Comparison of ENCODE assay signal across 20 cellular contexts in the genomic region with DNA sequence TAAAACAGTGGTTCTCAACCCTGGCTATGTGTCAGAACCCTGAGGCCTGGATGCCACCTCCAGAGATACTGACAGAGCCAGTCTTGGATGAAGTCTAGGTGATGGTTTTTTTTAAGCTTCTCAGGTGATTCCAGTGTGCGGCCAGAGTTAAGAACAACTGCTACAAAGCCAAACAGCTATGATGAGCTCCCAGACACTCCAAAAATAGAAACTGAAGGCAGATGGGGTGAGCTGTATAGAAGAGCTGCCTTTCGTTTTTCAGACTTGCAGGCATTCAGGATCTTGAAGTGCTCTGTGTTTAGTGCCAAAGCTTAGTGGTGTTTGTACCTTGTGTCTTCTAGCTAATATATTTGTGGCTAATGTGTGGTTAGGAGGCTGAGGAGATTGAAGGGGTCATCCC. TPM values are rescaled to one million over a fixed set of nuclear protein-coding genes. Genes with fewer than 3 reads are reported as not detected.
DNase-seq lines count a peak whose midpoint lies in the region; TF ChIP-seq lines count a peak whose summit lies in the region.
"Had no signal": no experiment of that assay in that cellular context is flagged by ENCODE, and none has a peak within 500 bp of the region (broad histone marks: within the 10 kb centered on the region; RNA-seq: fewer than 3 reads in every experiment).

No MANE protein-coding gene starts in this region.

- H2BK12ac ChIP-seq in mesenchymal stem cell (ENCODE audit: low read length in 2 of 2): no peak overlapping the region

- no peak overlapping the region for H2BK5ac ChIP-seq in mesenchymal stem cell (ENCODE audit: low read depth, low read length, poor library complexity, severe bottlenecking)

- no peak overlapping the region for H2BK120ac ChIP-seq in mesenchymal stem cell (ENCODE audit: low read depth, low read length)

- H3K18ac ChIP-seq in mesenchymal stem cell (ENCODE audit: low read depth in 1 of 2, low read length in 2 of 2): no peak overlapping the region

- no peak overlapping the region for H3K14ac ChIP-seq in mesenchymal stem cell (ENCODE audit: low read length in 2 of 2)

- H3K27ac ChIP-seq in MM.1S (ENCODE audit: low read length): peak overlapping the region; percentile 6; the same call in 1 of the 2 replicates
- H3K27ac ChIP-seq in mesenchymal stem cell (ENCODE audit: low read length, poor library complexity, severe bottlenecking): no peak overlapping the region
- peak overlapping the region in 3 of 4 donors; percentile 13 to 74 (median 49) for H3K27ac ChIP-seq in sigmoid colon
- H3K27ac ChIP-seq: HL-60, KMS-11, SJCRH30 had no signal

- no peak overlapping the region for H2BK15ac ChIP-seq in mesenchymal stem cell (ENCODE audit: low read depth, poor library complexity, severe bottlenecking)

- no peaks in the 10 kb centered on the region for H3K79me1 ChIP-seq in mesenchymal stem cell (replicated peaks; ENCODE audit: low read length, poor library complexity, severe bottlenecking)

- TF ChIP-seq CTCF in MM.1S (IDR thresholded peaks at IDR 0.05; ENCODE audit: low read length): no peak
- no peak for TF ChIP-seq CTCF in sigmoid colon (IDR thresholded peaks at IDR 0.05)

- no peak for TF ChIP-seq POLR2A in sigmoid colon (IDR thresholded peaks at IDR 0.05)

- peak in 1 of 4 donors; percentile 35 for TF ChIP-seq EP300 in sigmoid colon (IDR thresholded peaks at IDR 0.05)

- 78% methylated on average over 2 of the region's 2 CpGs for WGBS in mesenchymal stem cell
- WGBS in sigmoid colon, 2 donors: 76 to 86% methylated on average over 2 of the region's 2 CpGs

- H2AFZ ChIP-seq in MM.1S (ENCODE audit: low read length): 0 out of 2 replicates have a peak overlapping the region, but pooled peaks have one; percentile 11
- no peak overlapping the region for H2AFZ ChIP-seq in mesenchymal stem cell (ENCODE audit: low read depth, low read length)
- H2AFZ ChIP-seq: GM23338 had no signal

- H3K4me1 ChIP-seq in MM.1S (ENCODE audit: low read length): peaks cover 42% of the 10 kb centered on the region
- H3K4me1 ChIP-seq in mesenchymal stem cell (ENCODE audit: control insufficient read depth, insufficient read depth, low read depth, low read length): peaks cover 2% of the 10 kb centered on the region
- peaks cover 0 to 37% (median 27%) of the 10 kb centered on the region in 4 donors for H3K4me1 ChIP-seq in sigmoid colon
- H3K4me1 ChIP-seq: BE2C had no signal

- H3F3A ChIP-seq in MM.1S (ENCODE audit: insufficient read depth, low read length): peaks cover 23% of the 10 kb centered on the region

- H3K9ac ChIP-seq in MM.1S (ENCODE audit: low read length) (no peak overlapping the region), mesenchymal stem cell (ENCODE audit: low read length) (no peak overlapping the region)
- H3K9ac ChIP-seq: KMS-11 had no signal

- no peak overlapping the region for H4K91ac ChIP-seq in mesenchymal stem cell (ENCODE audit: low read length)

- no peak overlapping the region for H3K4ac ChIP-seq in mesenchymal stem cell (ENCODE audit: low read depth in 1 of 2, low read length in 2 of 2)

- no peaks in the 10 kb centered on the region for H3K79me2 ChIP-seq in MM.1S (ENCODE audit: low read length)

- DNase-seq in NCI-H2171 treated with DMSO at 0.1 percent for 48 hours (lab: John Stamatoyannopoulos, UW) (peak; percentile 9), NCI-H2171 (lab: John Stamatoyannopoulos, UW) (no peak), MM.1S (peak; percentile 62), mesenchymal stem cell (peak; percentile 17), sigmoid colon (no peak), HK-2 (ENCODE audit: unreplicated experiment) (no peak), occipital lobe (lab: John Stamatoyannopoulos, UW) (no peak)
- DNase-seq: BE2C; CD4-positive, CD25-positive, alpha-beta regulatory T cell; COR-L47; HCEC 1CT; NCI-H1417 treated with DMSO at 0.1 percent for 48 hours; NCI-H2029 treated with DMSO at 0.1 percent for 48 hours; NK-92 treated with Interleukin-12 subunit alpha and Interleukin-12 subunit beta, amount 100 ng/mL, for 24 hours; SJCRH30 had no signal

- no peak overlapping the region for H3K23ac ChIP-seq in mesenchymal stem cell (ENCODE audit: low read length in 2 of 2)

- H3K4me3 ChIP-seq in MM.1S (ENCODE audit: low read length) (no peak overlapping the region), mesenchymal stem cell (ENCODE audit: insufficient read depth in 1 of 2, low read depth in 1 of 2, low read length in 2 of 2) (no peak overlapping the region), sigmoid colon (no peak overlapping the region)
- H3K4me3 ChIP-seq: GM12878, GM23338, SJCRH30 had no signal

- H4K8ac ChIP-seq in mesenchymal stem cell (ENCODE audit: low read length): no peak overlapping the region

- H3K36me3 ChIP-seq in MM.1S (replicated peaks; ENCODE audit: insufficient read depth, low read length): no peaks in the 10 kb centered on the region
- H3K36me3 ChIP-seq in mesenchymal stem cell (ENCODE audit: control insufficient read depth in 1 of 2, insufficient read depth in 2 of 2, low read depth in 1 of 2, low read length in 2 of 2): peaks cover 0 to 3% of the 10 kb centered on the region in 2 experiments
- H3K36me3 ChIP-seq in sigmoid colon: no peaks in the 10 kb centered on the region
- H3K36me3 ChIP-seq: BE2C, SJCRH30 had no signal

- H2AK5ac ChIP-seq in mesenchymal stem cell (ENCODE audit: low read length, severe bottlenecking): no peak overlapping the region

- H4K20me1 ChIP-seq in MM.1S (ENCODE audit: insufficient read depth, low read length): no peaks in the 10 kb centered on the region

- H3K9me3 ChIP-seq in MM.1S (replicated peaks; ENCODE audit: insufficient read depth, low read length) (no peaks in the 10 kb centered on the region), mesenchymal stem cell (ENCODE audit: control insufficient read depth, low read length) (no peaks in the 10 kb centered on the region), sigmoid colon (no peaks in the 10 kb centered on the region)
- H3K9me3 ChIP-seq: BE2C, SJCRH30 had no signal

- H3K27me3 ChIP-seq in MM.1S (replicated peaks; ENCODE audit: insufficient read depth, low read length) (no peaks in the 10 kb centered on the region), mesenchymal stem cell (ENCODE audit: control insufficient read depth in 1 of 2, insufficient read depth in 1 of 2, low read length in 2 of 2) (no peaks in the 10 kb centered on the region), sigmoid colon (no peaks in the 10 kb centered on the region)
- H3K27me3 ChIP-seq: BE2C, SJCRH30 had no signal

- intact Hi-C loops in sigmoid colon (cut with DNase I): no loop called here

- peak overlapping the region; percentile 53 for H3K4me2 ChIP-seq in MM.1S (ENCODE audit: low read depth, low read length)
- H3K4me2 ChIP-seq in mesenchymal stem cell (ENCODE audit: low read length, poor library complexity, severe bottlenecking): no peak overlapping the region
- H3K4me2 ChIP-seq: GM23338, KMS-11 had no signal

- no peaks in the 10 kb centered on the region for H3K9me2 ChIP-seq in MM.1S (replicated peaks; ENCODE audit: insufficient read depth, low read length)

RNA-seq across cellular contexts. Expression of a gene that starts 14.2 kb away (rescaled TPM):
- 1.5 TPM for polyA plus RNA-seq in mesenchymal stem cell (2013, experiment 1 of 2)
- 1.7 TPM for polyA plus RNA-seq in mesenchymal stem cell (2013, experiment 2 of 2)
- 10 to 100 TPM in 3 of 4 donors, 1 to 10 TPM in 1; 7.5 to 22.9 (median 14.2) TPM for total RNA-seq in sigmoid colon
- polyA plus RNA-seq in sigmoid colon: 1 to 10 TPM; 2.3 to 6.0 (median 3.4) TPM
- 4.7 TPM for total RNA-seq in occipital lobe
- total RNA-seq: CD4-positive, CD25-positive, alpha-beta regulatory T cell; NCI-H460 had no signal
- polyA plus RNA-seq: CD4-positive, CD25-positive, alpha-beta regulatory T cell had no signal

Comparison
In these comparisons a context has a peak if more than half of its experiments do, and no peak if none do; other contexts are left out.
1. DNase-seq: peak in NCI-H2171 treated with DMSO at 0.1 percent for 48 hours (single experiment), MM.1S (single experiment) and mesenchymal stem cell (single experiment); none in NCI-H2171 (single experiment), sigmoid colon (single experiment), HK-2 (single experiment) and occipital lobe (single experiment).